ENCODE assay signal across 32 cellular contexts in the genomic region with DNA sequence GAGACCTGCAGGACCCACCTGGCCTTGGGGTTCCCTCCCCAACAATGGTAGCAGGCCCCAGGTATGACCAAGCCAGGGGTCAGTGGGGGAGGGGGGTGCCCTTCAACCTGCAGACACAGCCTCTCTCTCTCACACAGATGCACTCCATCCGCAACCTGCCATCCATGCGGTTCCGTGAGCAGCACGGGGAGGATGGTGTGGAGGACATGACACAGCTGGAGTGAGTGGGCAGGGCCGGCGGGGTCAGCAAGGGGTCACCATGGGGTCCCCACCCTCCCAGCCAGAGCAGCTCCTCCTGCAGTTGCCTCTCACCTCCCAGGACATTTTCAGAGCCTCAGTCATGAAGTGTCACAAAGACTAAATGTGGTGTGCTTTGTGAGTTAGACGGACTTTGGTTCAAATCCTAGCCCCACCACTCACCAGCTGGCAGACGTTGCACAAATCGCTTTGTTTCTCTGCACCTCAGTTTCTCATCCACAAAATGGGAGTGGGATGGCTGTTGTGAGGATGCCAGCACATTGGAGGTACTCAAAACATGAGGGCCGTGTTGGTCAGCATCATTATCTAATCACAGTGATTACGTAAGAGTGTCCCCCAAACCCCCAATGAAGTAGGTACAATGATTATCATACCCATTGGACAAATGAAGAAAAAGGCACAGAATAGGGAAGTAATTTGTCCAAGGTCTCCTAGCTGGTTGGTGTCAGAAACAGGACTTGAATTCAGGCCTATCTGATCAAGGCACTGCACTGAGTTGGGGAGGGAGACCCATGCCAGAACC. TPM values are rescaled to one million over a fixed set of nuclear protein-coding genes. Genes with fewer than 3 reads are reported as not detected.
"Had no signal": no experiment of that assay in that cellular context is flagged by ENCODE, and none has a peak within 500 bp of the region (broad histone marks: within the 10 kb centered on the region; RNA-seq: fewer than 3 reads in every experiment).

No MANE protein-coding gene starts in this region.

- H3K27ac Mint-ChIP-seq: activated CD4-positive, alpha-beta T cell treated with anti-CD3 and anti-CD28 coated beads, Interleukin-2, amount 10 ng/mL, durations not matched to agents 24 days and 14 days; activated CD8-positive, alpha-beta T cell treated with anti-CD3 and anti-CD28 coated beads for 36 hours; activated naive CD8-positive, alpha-beta T cell treated with anti-CD3 and anti-CD28 coated beads for 36 hours; activated T-cell treated with anti-CD3 and anti-CD28 coated beads, Interleukin-2, amount 50 U/mL, for 72 hours; activated T-helper 17 cell treated with anti-CD3 and anti-CD28 coated beads, Interleukin-2, amount 50 U/mL, for 72 hours; T-helper 1 cell treated with Interleukin-12 subunit alpha and Interleukin-12 subunit beta and Interleukin-4 antibody, amounts not matched to agents 30 μg/mL and 1 μg/mL, for 36 hours; T-helper 2 cell treated with Interferon-gamma antibody and Interleukin-4, amounts not matched to agents 5 μg/mL and 100 μg/mL, for 36 hours had no signal

- H3K36me3 ChIP-seq: brain microvascular endothelial cell, cardiac muscle cell, SJSA1 had no signal

- DNase-seq: activated CD4-positive, alpha-beta T cell treated with anti-CD3 and anti-CD28 coated beads, Interleukin-2, amount 10 ng/mL, durations not matched to agents 24 days and 14 days; activated CD4-positive, alpha-beta T cell treated with anti-CD3 and anti-CD28 coated beads, Interleukin-2, amount 50 U/mL, for 4 hours; activated CD8-positive, alpha-beta T cell treated with anti-CD3 and anti-CD28 coated beads for 36 hours; activated effector memory CD4-positive, alpha-beta T cell treated with anti-CD3 and anti-CD28 coated beads, Interleukin-2, amount 50 U/mL, for 16 hours; activated naive CD4-positive, alpha-beta T cell; activated naive CD4-positive, alpha-beta T cell treated with anti-CD3 and anti-CD28 coated beads, Interleukin-2, amount 50 U/mL, for 16 hours; activated naive CD8-positive, alpha-beta T cell treated with anti-CD3 and anti-CD28 coated beads for 36 hours; activated T-cell treated with anti-CD3 and anti-CD28 coated beads, Interleukin-2, amount 50 U/mL, for 1 hour; activated T-cell treated with anti-CD3 and anti-CD28 coated beads, Interleukin-2, amount 50 U/mL, for 72 hours; amniotic stem cell; aorta; brain microvascular endothelial cell; Karpas-422; MV-4-11; NCI-H1092; NCI-H1436 treated with DMSO at 0.1 percent for 48 hours; NCI-H1694 treated with DMSO at 0.1 percent for 48 hours; NCI-H2029; NCI-H345; NCI-H524 treated with DMSO at 0.1 percent for 48 hours; NK-92 treated with Interleukin-12 subunit alpha and Interleukin-12 subunit beta, amount 100 ng/mL, for 24 hours; PC-3; SK-N-SH had no signal

- H3K27me3 ChIP-seq: brain microvascular endothelial cell, cardiac muscle cell, SJSA1 had no signal

- H3K4me1 ChIP-seq: SJSA1 had no signal

- H3K9me3 Mint-ChIP-seq: activated naive CD8-positive, alpha-beta T cell treated with anti-CD3 and anti-CD28 coated beads for 36 hours; activated T-helper 17 cell treated with anti-CD3 and anti-CD28 coated beads, Interleukin-2, amount 50 U/mL, for 72 hours had no signal

- H3K36me3 Mint-ChIP-seq: activated naive CD8-positive, alpha-beta T cell treated with anti-CD3 and anti-CD28 coated beads for 36 hours had no signal

- H3K27me3 Mint-ChIP-seq: activated CD4-positive, alpha-beta T cell treated with anti-CD3 and anti-CD28 coated beads, Interleukin-2, amount 10 ng/mL, durations not matched to agents 24 days and 14 days; activated CD8-positive, alpha-beta T cell treated with anti-CD3 and anti-CD28 coated beads for 36 hours; activated naive CD8-positive, alpha-beta T cell treated with anti-CD3 and anti-CD28 coated beads for 36 hours; activated T-helper 17 cell treated with anti-CD3 and anti-CD28 coated beads, Interleukin-2, amount 50 U/mL, for 72 hours; central memory CD8-positive, alpha-beta T cell had no signal

- H3K9me3 ChIP-seq: SK-N-SH had no signal

- H3K27ac ChIP-seq: brain microvascular endothelial cell, cardiac muscle cell, RWPE1, SJSA1 had no signal

- H3K9ac ChIP-seq: SK-N-SH had no signal

- H3K9me2 ChIP-seq: SK-N-SH had no signal

- H3K4me3 Mint-ChIP-seq: activated CD4-positive, alpha-beta T cell treated with anti-CD3 and anti-CD28 coated beads, Interleukin-2, amount 10 ng/mL, durations not matched to agents 24 days and 14 days; activated CD8-positive, alpha-beta T cell treated with anti-CD3 and anti-CD28 coated beads for 36 hours; activated naive CD8-positive, alpha-beta T cell treated with anti-CD3 and anti-CD28 coated beads for 36 hours; activated T-cell treated with anti-CD3 and anti-CD28 coated beads, Interleukin-2, amount 50 U/mL, for 72 hours; activated T-helper 17 cell treated with anti-CD3 and anti-CD28 coated beads, Interleukin-2, amount 50 U/mL, for 72 hours; central memory CD8-positive, alpha-beta T cell; T-helper 1 cell treated with Interleukin-12 subunit alpha and Interleukin-12 subunit beta and Interleukin-4 antibody, amounts not matched to agents 30 μg/mL and 1 μg/mL, for 36 hours; T-helper 2 cell treated with Interferon-gamma antibody and Interleukin-4, amounts not matched to agents 5 μg/mL and 100 μg/mL, for 36 hours had no signal

- H3K4me3 ChIP-seq: cardiac muscle cell, SJSA1 had no signal

- H3K4me1 Mint-ChIP-seq: activated CD4-positive, alpha-beta T cell treated with anti-CD3 and anti-CD28 coated beads, Interleukin-2, amount 10 ng/mL, durations not matched to agents 24 days and 14 days; activated naive CD8-positive, alpha-beta T cell treated with anti-CD3 and anti-CD28 coated beads for 36 hours; activated T-helper 17 cell treated with anti-CD3 and anti-CD28 coated beads, Interleukin-2, amount 50 U/mL, for 72 hours; central memory CD8-positive, alpha-beta T cell had no signal

- H3K4me2 ChIP-seq: SK-N-SH had no signal

- FAIRE-seq: RCC 7860, TTC549 had no signal

RNA-seq across cellular contexts. Expression of a gene that starts 16.0 kb away (rescaled TPM):
- total RNA-seq: SJSA1 had no signal
